Comparison of ENCODE assay signal across 8 cellular contexts in genomic region chr2:84881581-84882414, GRCh38. TPM values are rescaled to one million over a fixed set of nuclear protein-coding genes. Genes with fewer than 3 reads are reported as not detected.
DNase-seq lines count a peak whose midpoint lies in the region; ATAC-seq, FAIRE-seq and TF ChIP-seq lines count a peak whose summit lies in the region.

No MANE protein-coding gene starts in this region.

- no peak for DNase-seq in D721Med (ENCODE audit: insufficient read length, low spot score)
- peak; percentile 87 for DNase-seq in HT1080 (ENCODE audit: low read depth)
- peak; percentile 80 for DNase-seq in Panc1 (ENCODE audit: low read depth, low spot score)
- DNase-seq in activated T-helper 1 cell treated with Interleukin-2 at 50 U/mL for 16 hours (ENCODE audit: low read depth): peak; percentile 78
- DNase-seq in fibroblast of peridontal ligament (ENCODE audit: extremely low read depth): peak; percentile 91
- peak; percentile 76 for DNase-seq in natural killer cell
- DNase-seq in stimulated activated naive CD4-positive, alpha-beta T cell (lab: John Stamatoyannopoulos, UW): peak; percentile 70 to 86 (median 78)

- intact Hi-C loops in Panc1 (cut with micrococcal nuclease; ENCODE audit: unreplicated experiment): loop anchor here (5.0 kb wide), 1 partner anchor 384 kb away; no protein-coding TSS in a partner anchor
- intact Hi-C loops in natural killer cell (cut with micrococcal nuclease): loop anchor here (1.0 to 10.0 kb wide), 4 partner anchors 45 to 386 kb away; no protein-coding TSS in a partner anchor

- no TSS peak for BruUV-seq in Panc1 (replicated peaks; lab: Mats Ljungman, UMichigan)

- H3K27me3 Mint-ChIP-seq in natural killer cell (ENCODE audit: low read depth in 2 of 2): peaks cover 9 to 24% of the 10 kb centered on the region in 2 donors

- in situ Hi-C loops in Panc1 (cut with HindIII; ENCODE audit: low pct_unique_long_range_greater_than_20kb, low sequenced_read_pairs): no loop called here

- ATAC-seq in GM21367 (IDR thresholded peaks at IDR 0.05; ENCODE audit: unreplicated experiment): peak; percentile 47
- ATAC-seq in Panc1: peak; percentile 89
- peak; percentile 87 to 89 (median 88) for ATAC-seq in natural killer cell

- H3K36me3 Mint-ChIP-seq in natural killer cell: no peaks in the 10 kb centered on the region

- H3K9me3 Mint-ChIP-seq in natural killer cell: no peaks in the 10 kb centered on the region

- peak overlapping the region; percentile 21 to 71 for H3K27ac Mint-ChIP-seq in natural killer cell

- peak overlapping the region; percentile 98 for H3K4me3 Mint-ChIP-seq in natural killer cell

- H3K27ac ChIP-seq in Panc1 (ENCODE audit: low read length): no peak overlapping the region

- no peak for FAIRE-seq in D721Med (lab: Jason Lieb, UNC)

- peak; percentile 75 for TF ChIP-seq CTCF in D721Med (IDR thresholded peaks at IDR 0.05; ENCODE audit: insufficient read depth, missing control alignments)
- peak; percentile 91 for TF ChIP-seq CTCF in Panc1 (IDR thresholded peaks at IDR 0.05)
- TF ChIP-seq CTCF in natural killer cell (IDR thresholded peaks at IDR 0.05): peak; percentile 77

- no peaks in the 10 kb centered on the region for H3K9me3 ChIP-seq in Panc1 (ENCODE audit: control insufficient read depth, insufficient read depth, low read depth, low read length)

- H3K4me3 ChIP-seq in Panc1 (ENCODE audit: low read depth in 2 of 2, low read length in 2 of 2): peak overlapping the region; percentile 46 to 78

- peaks cover 12% of the 10 kb centered on the region for H3K4me1 ChIP-seq in Panc1 (ENCODE audit: control insufficient read depth, insufficient read depth, low read length)

- H3K4me1 Mint-ChIP-seq in natural killer cell: peaks cover 34 to 37% of the 10 kb centered on the region in 2 donors

- peaks cover 21% of the 10 kb centered on the region for H3K27me3 ChIP-seq in Panc1 (ENCODE audit: control insufficient read depth, insufficient read depth, low read length)

- POLR2A ChIA-PET in Panc1 (lab: Charles Lee): no interaction called here

- CTCF ChIA-PET in Panc1 (lab: Charles Lee): interaction anchor here (0.6 to 2.0 kb wide), 3 partner anchors 44 to 425 kb away, joined by 3 to 11 read pairs (median 7); no protein-coding TSS in a partner anchor

- H3K36me3 ChIP-seq in Panc1 (ENCODE audit: control insufficient read depth, insufficient read depth, low read length): no peaks in the 10 kb centered on the region

RNA-seq across cellular contexts. Expression of gene TRABD2A, which starts 0.9 kb away (rescaled TPM):
- total RNA-seq in HT1080 (2014; rRNA removed; shearing (Covaris generic)): 22.7 and 30.4 TPM in 2 replicates
- 10.5 and 14.0 TPM in 2 replicates for polyA plus RNA-seq in HT1080 (2015; cell fraction: cytosol; rRNA removed)
- 6.6 and 7.3 TPM in 2 replicates for polyA plus RNA-seq in HT1080 (2015; cell fraction: nucleus; rRNA removed)
- total RNA-seq in Panc1 (2021; ENCODE audit: unreplicated experiment) (1.7 TPM), natural killer cell (1 to 10 TPM; 1.4 to 6.3 (median 6.3) TPM)
- polyA plus RNA-seq in Panc1 (2012; ENCODE audit: insufficient read length): 0.73 TPM

RNA-seq across cellular contexts. Expression of gene TMSB10, which starts 23.7 kb away (rescaled TPM):
- total RNA-seq in HT1080 (2014; rRNA removed; shearing (Covaris generic)): 2,966 and 4,695 TPM in 2 replicates
- polyA plus RNA-seq in HT1080 (2015; cell fraction: cytosol; rRNA removed): 5,377 and 5,409 TPM in 2 replicates
- 1,307 and 1,395 TPM in 2 replicates for polyA plus RNA-seq in HT1080 (2015; cell fraction: nucleus; rRNA removed)
- total RNA-seq in Panc1 (2021; ENCODE audit: unreplicated experiment) (1,916 TPM), natural killer cell (1,000 to 10,000 TPM; 1,247 to 1,683 (median 1,557) TPM)
- 3,818 TPM for polyA plus RNA-seq in Panc1 (2012; ENCODE audit: insufficient read length)
